29 cellular contexts compared by ENCODE assay signal in the genomic region with DNA sequence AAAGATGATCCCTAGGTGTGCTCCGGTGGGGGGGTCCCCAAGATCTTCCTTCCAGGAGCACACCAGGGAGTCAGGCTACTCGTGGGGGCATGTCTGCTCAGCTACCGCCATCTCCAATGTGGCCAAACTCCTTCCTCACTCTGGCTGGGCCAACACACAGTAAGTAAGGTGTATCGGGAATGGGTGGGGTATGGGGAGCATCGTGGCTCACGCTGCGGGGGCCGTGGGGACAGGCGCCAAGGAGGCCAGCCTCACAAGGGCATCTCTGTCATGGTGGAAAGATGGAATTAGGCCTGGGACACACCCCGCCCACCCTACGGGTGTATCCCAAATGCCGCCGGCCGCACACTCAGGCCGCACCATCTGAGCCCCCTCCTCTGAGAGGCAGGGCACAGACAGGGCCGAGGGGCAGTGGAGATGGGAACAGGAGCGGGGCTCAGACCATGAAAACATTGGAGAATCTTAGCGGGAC. TPM values are rescaled to one million over a fixed set of nuclear protein-coding genes. Genes with fewer than 3 reads are reported as not detected.
A peak's percentile ranks its signal among the peaks of the same experiment; 100 is the strongest.
DNase-seq lines count a peak whose midpoint lies in the region; ATAC-seq and TF ChIP-seq lines count a peak whose summit lies in the region.
"Had no signal": no experiment of that assay in that cellular context is flagged by ENCODE, and none has a peak within 500 bp of the region (broad histone marks: within the 10 kb centered on the region; RNA-seq: fewer than 3 reads in every experiment).

No MANE protein-coding gene starts in this region.

- H3K4me3 Mint-ChIP-seq in activated naive CD4-positive, alpha-beta T cell treated with anti-CD3 and anti-CD28 coated beads, Interleukin-2, amount 10 ng/mL, durations not matched to agents 7 days and 5 days: no peak overlapping the region
- H3K4me3 Mint-ChIP-seq in glutamatergic neuron (ENCODE audit: unreplicated experiment): no peak overlapping the region
- H3K4me3 Mint-ChIP-seq in neural progenitor cell: no peak overlapping the region
- H3K4me3 Mint-ChIP-seq in stimulated activated naive B cell treated with anti-CD40 and anti-IgM and Interleukin-4, amounts not matched to agents 10 μg/mL and 1 μg/mL and 100 μg/mL, for 72 hours: no peak overlapping the region
- H3K4me3 Mint-ChIP-seq: CD8-positive, alpha-beta T cell had no signal

- H3K27me3 ChIP-seq in neural progenitor cell: peaks cover 42% of the 10 kb centered on the region

- no peak overlapping the region for H3K4me2 ChIP-seq in neural progenitor cell
- H3K4me2 ChIP-seq: PC-9 had no signal

- no peaks in the 10 kb centered on the region for H3K36me3 Mint-ChIP-seq in activated naive CD4-positive, alpha-beta T cell treated with anti-CD3 and anti-CD28 coated beads, Interleukin-2, amount 10 ng/mL, durations not matched to agents 7 days and 5 days
- peaks cover 9 to 10% of the 10 kb centered on the region in 2 donors for H3K36me3 Mint-ChIP-seq in activated naive CD4-positive, alpha-beta T cell treated with anti-CD3 and anti-CD28 coated beads, Interleukin-2, amount 50 U/mL, for 72 hours
- H3K36me3 Mint-ChIP-seq in glutamatergic neuron (ENCODE audit: unreplicated experiment): peaks cover 10% of the 10 kb centered on the region
- H3K36me3 Mint-ChIP-seq in neural progenitor cell: no peaks in the 10 kb centered on the region
- H3K36me3 Mint-ChIP-seq in stimulated activated naive B cell treated with anti-CD40 and anti-IgM and Interleukin-4, amounts not matched to agents 10 μg/mL and 1 μg/mL and 100 μg/mL, for 72 hours: no peaks in the 10 kb centered on the region
- H3K36me3 Mint-ChIP-seq: CD8-positive, alpha-beta T cell had no signal

- H3K4me1 ChIP-seq in neural progenitor cell: no peaks in the 10 kb centered on the region

- H3K4me3 ChIP-seq in neural progenitor cell: no peak overlapping the region
- H3K4me3 ChIP-seq: GM23248, PC-9 had no signal

- no peak overlapping the region for H3K27ac ChIP-seq in neural progenitor cell
- H3K27ac ChIP-seq: GM23248, PC-9, RWPE1 had no signal

- no peak overlapping the region for H3K9ac ChIP-seq in neural progenitor cell
- H3K9ac ChIP-seq: GM23248 had no signal

- H3F3A ChIP-seq in neural progenitor cell (ENCODE audit: low read depth): no peaks in the 10 kb centered on the region

- peak overlapping the region; percentile 19 for H3K27ac Mint-ChIP-seq in activated naive CD4-positive, alpha-beta T cell treated with anti-CD3 and anti-CD28 coated beads, Interleukin-2, amount 10 ng/mL, durations not matched to agents 7 days and 5 days
- no peak overlapping the region for H3K27ac Mint-ChIP-seq in activated naive CD4-positive, alpha-beta T cell treated with anti-CD3 and anti-CD28 coated beads, Interleukin-2, amount 50 U/mL, for 72 hours
- H3K27ac Mint-ChIP-seq in glutamatergic neuron (ENCODE audit: unreplicated experiment) (no peak overlapping the region), neural progenitor cell (peak overlapping the region; percentile 81)
- peak overlapping the region; percentile 4 for H3K27ac Mint-ChIP-seq in stimulated activated naive B cell treated with anti-CD40 and anti-IgM and Interleukin-4, amounts not matched to agents 10 μg/mL and 1 μg/mL and 100 μg/mL, for 72 hours
- H3K27ac Mint-ChIP-seq: CD8-positive, alpha-beta T cell had no signal

- TF ChIP-seq CTCF in glutamatergic neuron (IDR thresholded peaks at IDR 0.05; ENCODE audit: partially characterized antibody, unreplicated experiment) (no peak), neural progenitor cell (IDR thresholded peaks at IDR 0.05) (no peak), GM20000 (IDR thresholded peaks at IDR 0.05; ENCODE audit: extremely low read depth, missing control alignments) (no peak)

- no peak for ATAC-seq in activated naive CD4-positive, alpha-beta T cell treated with anti-CD3 and anti-CD28 coated beads, Interleukin-2, amount 50 U/mL, for 72 hours
- no peak for ATAC-seq in stimulated activated naive B cell treated with anti-CD40 and anti-IgM and Interleukin-4, amounts not matched to agents 10 μg/mL and 1 μg/mL and 100 μg/mL, for 72 hours (replicated peaks)
- ATAC-seq: CD8-positive, alpha-beta T cell; SK-N-SH treated with all-trans-retinoic acid at 6 μM for 48 hours had no signal

- H3K9me3 ChIP-seq in neural progenitor cell (ENCODE audit: low read depth): no peaks in the 10 kb centered on the region

- no peaks in the 10 kb centered on the region for H3K4me1 Mint-ChIP-seq in activated naive CD4-positive, alpha-beta T cell treated with anti-CD3 and anti-CD28 coated beads, Interleukin-2, amount 10 ng/mL, durations not matched to agents 7 days and 5 days
- peaks cover 9% of the 10 kb centered on the region for H3K4me1 Mint-ChIP-seq in glutamatergic neuron (ENCODE audit: low read depth, unreplicated experiment)
- H3K4me1 Mint-ChIP-seq in neural progenitor cell: peaks cover 16% of the 10 kb centered on the region
- H3K4me1 Mint-ChIP-seq in stimulated activated naive B cell treated with anti-CD40 and anti-IgM and Interleukin-4, amounts not matched to agents 10 μg/mL and 1 μg/mL and 100 μg/mL, for 72 hours: peaks cover 0 to 6% of the 10 kb centered on the region in 2 donors

- peaks cover 63% of the 10 kb centered on the region for H3K27me3 Mint-ChIP-seq in activated naive CD4-positive, alpha-beta T cell treated with anti-CD3 and anti-CD28 coated beads, Interleukin-2, amount 10 ng/mL, durations not matched to agents 7 days and 5 days
- H3K27me3 Mint-ChIP-seq in glutamatergic neuron (ENCODE audit: unreplicated experiment) (peaks cover 1% of the 10 kb centered on the region), neural progenitor cell (ENCODE audit: insufficient read depth, low read depth) (peaks cover 34% of the 10 kb centered on the region)
- H3K27me3 Mint-ChIP-seq in stimulated activated naive B cell treated with anti-CD40 and anti-IgM and Interleukin-4, amounts not matched to agents 10 μg/mL and 1 μg/mL and 100 μg/mL, for 72 hours: peaks cover 70 to 76% of the 10 kb centered on the region in 2 donors

- H3K9me3 Mint-ChIP-seq in activated naive CD4-positive, alpha-beta T cell treated with anti-CD3 and anti-CD28 coated beads, Interleukin-2, amount 10 ng/mL, durations not matched to agents 7 days and 5 days: peaks cover 11% of the 10 kb centered on the region
- peaks cover 8 to 11% of the 10 kb centered on the region in 2 donors for H3K9me3 Mint-ChIP-seq in activated naive CD4-positive, alpha-beta T cell treated with anti-CD3 and anti-CD28 coated beads, Interleukin-2, amount 50 U/mL, for 72 hours
- H3K9me3 Mint-ChIP-seq in glutamatergic neuron (ENCODE audit: unreplicated experiment): peaks cover 5% of the 10 kb centered on the region
- H3K9me3 Mint-ChIP-seq in neural progenitor cell: peaks cover 3% of the 10 kb centered on the region
- peaks cover 10 to 17% of the 10 kb centered on the region in 2 donors for H3K9me3 Mint-ChIP-seq in stimulated activated naive B cell treated with anti-CD40 and anti-IgM and Interleukin-4, amounts not matched to agents 10 μg/mL and 1 μg/mL and 100 μg/mL, for 72 hours
- H3K9me3 Mint-ChIP-seq: CD8-positive, alpha-beta T cell had no signal

- no peak overlapping the region for H2AFZ ChIP-seq in neural progenitor cell (replicated peaks)
- H2AFZ ChIP-seq: GM23248, PC-9 had no signal

- H3K79me2 ChIP-seq in neural progenitor cell (ENCODE audit: low read depth): no peaks in the 10 kb centered on the region

- no peak for DNase-seq in activated naive CD4-positive, alpha-beta T cell treated with anti-CD3 and anti-CD28 coated beads, Interleukin-2, amount 10 ng/mL, durations not matched to agents 7 days and 5 days
- no peak for DNase-seq in activated naive CD4-positive, alpha-beta T cell treated with anti-CD3 and anti-CD28 coated beads, Interleukin-2, amount 50 U/mL, for 72 hours (ENCODE audit: low spot score in 2 of 2)
- DNase-seq in glutamatergic neuron (peak; percentile 10), neural progenitor cell (ENCODE audit: low spot score) (no peak), GM20000 (ENCODE audit: low spot score) (no peak), HuH-7 (ENCODE audit: low spot score) (no peak), NCI-H2107 (lab: John Stamatoyannopoulos, UW) (no peak)
- no peak for DNase-seq in stimulated activated naive B cell treated with anti-CD40 and anti-IgM and Interleukin-4, amounts not matched to agents 10 μg/mL and 1 μg/mL and 100 μg/mL, for 72 hours
- DNase-seq: 8988T; AML-193; C1 segment of cervical spinal cord; Calu3; CD8-positive, alpha-beta T cell; DMS153; GM23248; HCEC 1CT; Karpas-422; MV-4-11; NCI-H1105 treated with DMSO at 0.1 percent for 48 hours; NCI-H1694; NCI-H2081 treated with DMSO at 0.1 percent for 48 hours; NCI-H748 treated with DMSO at 0.1 percent for 48 hours; PC-9; SIG-M5 had no signal

- no peaks in the 10 kb centered on the region for H4K20me1 ChIP-seq in neural progenitor cell (ENCODE audit: low read depth)

- H3K36me3 ChIP-seq in neural progenitor cell: no peaks in the 10 kb centered on the region

- CTCF ChIA-PET in activated naive CD4-positive, alpha-beta T cell treated with anti-CD3 and anti-CD28 coated beads, Interleukin-2, amount 10 ng/mL, durations not matched to agents 7 days and 5 days (lab: Charles Lee): no interaction called here

RNA-seq across cellular contexts. Expression of a gene that starts 8.3 kb away (rescaled TPM):
- 1 to 10 TPM in 1 of 2 donors, under 1 TPM in 1; 0.31 to 2.0 TPM for total RNA-seq in activated naive CD4-positive, alpha-beta T cell treated with anti-CD3 and anti-CD28 coated beads, Interleukin-2, amount 50 U/mL, for 72 hours
- 21.5 TPM for total RNA-seq in glutamatergic neuron (ENCODE audit: unreplicated experiment)
- 0.45 and 3.3 TPM in 2 replicates for total RNA-seq in neural progenitor cell (ENCODE audit: low replicate concordance)
- total RNA-seq: CD8-positive, alpha-beta T cell; G401; GM23248 had no signal

RNA-seq across cellular contexts. Expression of a gene that starts 30.1 kb away (rescaled TPM):
- total RNA-seq in activated naive CD4-positive, alpha-beta T cell treated with anti-CD3 and anti-CD28 coated beads, Interleukin-2, amount 50 U/mL, for 72 hours: not detected
- total RNA-seq in glutamatergic neuron (ENCODE audit: unreplicated experiment) (not detected), neural progenitor cell (ENCODE audit: low replicate concordance) (not detected in 2 replicates)
- total RNA-seq: Calu3; CD8-positive, alpha-beta T cell; G401; GM23248; M059J; NCI-H460; PC-9 had no signal

RNA-seq across cellular contexts. Expression of a gene that starts 40.7 kb away (rescaled TPM):
- total RNA-seq in activated naive CD4-positive, alpha-beta T cell treated with anti-CD3 and anti-CD28 coated beads, Interleukin-2, amount 50 U/mL, for 72 hours: not detected
- not detected for total RNA-seq in glutamatergic neuron (ENCODE audit: unreplicated experiment)
- 2.0 and 6.2 TPM in 2 replicates for total RNA-seq in neural progenitor cell (ENCODE audit: low replicate concordance)
- total RNA-seq: Calu3; CD8-positive, alpha-beta T cell; G401; GM23248; NCI-H460 had no signal

Comparison
In these comparisons a context has a peak if more than half of its experiments do, and no peak if none do; other contexts are left out.
1. H3K27ac Mint-ChIP-seq: peak in activated naive CD4-positive, alpha-beta T cell treated with anti-CD3 and anti-CD28 coated beads, Interleukin-2, amount 10 ng/mL, durations not matched to agents 7 days and 5 days (single experiment), neural progenitor cell (single experiment) and stimulated activated naive B cell treated with anti-CD40 and anti-IgM and Interleukin-4, amounts not matched to agents 10 μg/mL and 1 μg/mL and 100 μg/mL, for 72 hours (single experiment); none in activated naive CD4-positive, alpha-beta T cell treated with anti-CD3 and anti-CD28 coated beads, Interleukin-2, amount 50 U/mL, for 72 hours (0 of 2) and glutamatergic neuron (single experiment).